9 cellular contexts compared by ENCODE assay signal in the genomic region with DNA sequence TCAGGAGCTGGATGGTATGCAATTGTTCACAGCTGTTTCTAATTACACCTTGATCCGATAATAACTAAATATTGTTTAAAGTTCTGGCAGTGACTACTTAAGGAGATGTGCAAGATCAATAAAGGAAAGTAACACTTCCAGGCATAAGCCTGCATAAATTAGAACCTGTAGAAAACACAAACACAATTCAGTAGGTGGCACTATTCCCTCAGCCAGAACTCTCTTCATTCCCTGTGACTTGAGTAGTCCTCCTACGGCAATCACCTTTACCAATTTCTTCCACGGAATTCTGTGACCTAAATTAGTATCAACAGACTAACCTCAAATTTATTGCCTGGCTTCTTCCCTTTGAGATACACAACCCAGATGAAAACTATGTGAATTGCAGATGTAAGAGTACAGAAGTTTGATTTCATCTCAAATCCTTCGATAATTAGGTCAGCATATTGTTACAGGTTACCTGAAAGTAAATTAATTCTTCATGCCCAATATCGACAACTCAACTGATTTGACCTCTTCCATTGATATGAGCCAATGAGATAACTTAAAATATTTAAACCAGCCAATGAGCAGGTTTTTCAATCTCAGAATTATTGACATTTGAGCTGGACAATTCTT.
DNase-seq lines count a peak whose midpoint lies in the region; ATAC-seq and TF ChIP-seq lines count a peak whose summit lies in the region.
"Had no signal": no experiment of that assay in that cellular context is flagged by ENCODE, and none has a peak within 500 bp of the region (broad histone marks: within the 10 kb centered on the region; RNA-seq: fewer than 3 reads in every experiment).

No MANE protein-coding gene starts in this region.

- no peak overlapping the region for H3K27ac Mint-ChIP-seq in Calu3 (ENCODE audit: unreplicated experiment)
- H3K27ac Mint-ChIP-seq in activated CD4-positive, alpha-beta T cell treated with anti-CD3 and anti-CD28 coated beads for 36 hours = no peak overlapping the region
- H3K27ac Mint-ChIP-seq: stimulated activated naive CD8-positive, alpha-beta T cell treated with anti-CD3 and anti-CD28 coated beads, Interleukin-15, Interleukin-2, amounts not matched to agents 100 ng/mL and 50 ng/mL, for 24 hours had no signal

- no peaks in the 10 kb centered on the region for H3K27me3 Mint-ChIP-seq in Calu3 (ENCODE audit: unreplicated experiment)
- no peaks in the 10 kb centered on the region for H3K27me3 Mint-ChIP-seq in activated CD4-positive, alpha-beta T cell treated with anti-CD3 and anti-CD28 coated beads for 36 hours
- H3K27me3 Mint-ChIP-seq: stimulated activated naive CD8-positive, alpha-beta T cell treated with anti-CD3 and anti-CD28 coated beads, Interleukin-15, Interleukin-2, amounts not matched to agents 100 ng/mL and 50 ng/mL, for 24 hours had no signal

- H3K4me1 Mint-ChIP-seq in Calu3 (ENCODE audit: low read depth, unreplicated experiment) = no peaks in the 10 kb centered on the region
- H3K4me1 Mint-ChIP-seq in activated CD4-positive, alpha-beta T cell treated with anti-CD3 and anti-CD28 coated beads for 36 hours = no peaks in the 10 kb centered on the region

- intact Hi-C loops in Calu3 (cut with micrococcal nuclease; ENCODE audit: unreplicated experiment) = loop anchor here (1.0 to 5.0 kb wide), 4 partner anchors 140 to 584 kb away; no protein-coding TSS in a partner anchor
- intact Hi-C loops in activated CD4-positive, alpha-beta T cell treated with anti-CD3 and anti-CD28 coated beads for 36 hours (cut with DNase I, micrococcal nuclease) = no loop called here

- no peak for ATAC-seq in activated CD4-positive, alpha-beta T cell treated with anti-CD3 and anti-CD28 coated beads for 36 hours
- no peak for ATAC-seq in GM19395 (IDR thresholded peaks at IDR 0.05; ENCODE audit: unreplicated experiment)

- POLR2A ChIA-PET in activated CD4-positive, alpha-beta T cell treated with anti-CD3 and anti-CD28 coated beads for 36 hours (lab: Charles Lee) = no interaction called here

- TF ChIP-seq CTCF in Calu3 (IDR thresholded peaks at IDR 0.05; ENCODE audit: unreplicated experiment) = peak; percentile 46
- peak; percentile 88 for TF ChIP-seq CTCF in VCaP (conservative IDR thresholded peaks at IDR 0.05)

- CTCF ChIA-PET in Calu3 (lab: Charles Lee) = interaction anchor here (0.8 kb wide), 1 partner anchor 454 kb away, joined by 3 read pairs; no protein-coding TSS in a partner anchor
- CTCF ChIA-PET in activated CD4-positive, alpha-beta T cell treated with anti-CD3 and anti-CD28 coated beads for 36 hours (lab: Charles Lee) = no interaction called here

- H3K27ac ChIP-seq in VCaP = no peak overlapping the region

- no TSS peak for BruUV-seq in Calu3 (replicated peaks; lab: Mats Ljungman, UMichigan)

- H3K4me3 Mint-ChIP-seq in Calu3 (ENCODE audit: low read depth, unreplicated experiment) = no peak overlapping the region
- H3K4me3 Mint-ChIP-seq in activated CD4-positive, alpha-beta T cell treated with anti-CD3 and anti-CD28 coated beads for 36 hours = no peak overlapping the region
- H3K4me3 Mint-ChIP-seq: stimulated activated naive CD8-positive, alpha-beta T cell treated with anti-CD3 and anti-CD28 coated beads, Interleukin-15, Interleukin-2, amounts not matched to agents 100 ng/mL and 50 ng/mL, for 24 hours had no signal

- peak; percentile 41 for DNase-seq in Calu3
- peak; percentile 29 for DNase-seq in MV-4-11 (lab: John Stamatoyannopoulos, UW)
- DNase-seq in iPS-NIHi11 (ENCODE audit: low spot score) = peak; percentile 50
- DNase-seq in activated CD4-positive, alpha-beta T cell treated with anti-CD3 and anti-CD28 coated beads for 36 hours = no peak
- no peak for DNase-seq in effector CD8-positive, alpha-beta T cell (lab: John Stamatoyannopoulos, UW)
- no peak for DNase-seq in GM19240 (ENCODE audit: insufficient read length, low spot score)

- no peaks in the 10 kb centered on the region for H3K9me3 Mint-ChIP-seq in Calu3 (ENCODE audit: low read depth, unreplicated experiment)
- H3K9me3 Mint-ChIP-seq in activated CD4-positive, alpha-beta T cell treated with anti-CD3 and anti-CD28 coated beads for 36 hours (ENCODE audit: low read depth) = no peaks in the 10 kb centered on the region
- H3K9me3 Mint-ChIP-seq: stimulated activated naive CD8-positive, alpha-beta T cell treated with anti-CD3 and anti-CD28 coated beads, Interleukin-15, Interleukin-2, amounts not matched to agents 100 ng/mL and 50 ng/mL, for 24 hours had no signal

- H3K36me3 Mint-ChIP-seq in Calu3 (ENCODE audit: insufficient read depth, unreplicated experiment) = no peaks in the 10 kb centered on the region
- H3K36me3 Mint-ChIP-seq in activated CD4-positive, alpha-beta T cell treated with anti-CD3 and anti-CD28 coated beads for 36 hours (ENCODE audit: low read depth) = no peaks in the 10 kb centered on the region

Comparison
In these comparisons a context has a peak if more than half of its experiments do, and no peak if none do; other contexts are left out.
1. DNase-seq: peak in Calu3 (single experiment), MV-4-11 (single experiment) and iPS-NIHi11 (single experiment); none in activated CD4-positive, alpha-beta T cell treated with anti-CD3 and anti-CD28 coated beads for 36 hours (single experiment), effector CD8-positive, alpha-beta T cell (single experiment) and GM19240 (single experiment).